In the genomic region with DNA sequence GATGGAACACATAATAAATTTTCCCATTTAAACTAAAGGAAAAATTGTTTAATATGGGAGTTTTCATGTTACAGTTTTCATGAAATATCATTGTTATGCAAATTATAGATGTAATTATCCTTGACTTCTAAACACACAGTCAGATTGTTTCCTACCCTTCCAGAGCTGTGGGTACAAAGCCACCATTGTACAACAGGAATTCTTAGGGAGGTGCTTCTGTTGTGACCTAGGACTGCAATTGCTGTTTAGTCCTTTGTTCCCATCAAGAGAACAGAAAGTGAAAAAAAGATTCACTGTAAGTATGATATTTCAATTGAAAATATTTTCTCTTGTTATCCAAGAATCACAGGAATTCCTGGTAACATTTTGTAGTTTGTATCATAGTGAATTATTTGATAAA, we compare ENCODE assay signal across 27 cellular contexts.
"Had no signal": no experiment of that assay in that cellular context is flagged by ENCODE, and none has a peak within 500 bp of the region (broad histone marks: within the 10 kb centered on the region; RNA-seq: fewer than 3 reads in every experiment).

No MANE protein-coding gene starts in this region.

- H3K4me3 ChIP-seq: coronary artery, dorsolateral prefrontal cortex, esophagus muscularis mucosa, gastroesophageal sphincter had no signal

- H3K27ac ChIP-seq: brain microvascular endothelial cell, coronary artery, dorsolateral prefrontal cortex, esophagus muscularis mucosa, foreskin keratinocyte, gastroesophageal sphincter, WERI-Rb-1 had no signal

- H3K27me3 ChIP-seq: brain microvascular endothelial cell, dorsolateral prefrontal cortex, esophagus muscularis mucosa, foreskin keratinocyte, gastroesophageal sphincter had no signal

- DNase-seq: activated B cell treated with CpG ODN at 0.5 μM for 24 hours; activated CD4-positive, alpha-beta T cell treated with anti-CD3 and anti-CD28 coated beads for 48 hours; activated CD4-positive, alpha-beta T cell treated with anti-CD3 and anti-CD28 coated beads, Interleukin-2, amount 50 U/mL, for 1 hour; activated CD4-positive, alpha-beta T cell treated with anti-CD3 and anti-CD28 coated beads, Interleukin-2, amount 50 U/mL, for 48 hours; activated CD8-positive, alpha-beta memory T cell treated with anti-CD3 and anti-CD28 coated beads for 24 hours; activated CD8-positive, alpha-beta T cell treated with anti-CD3 and anti-CD28 coated beads for 36 hours; activated effector memory CD4-positive, alpha-beta T cell treated with Interleukin-2 at 50 U/mL for 16 hours; activated gamma-delta T cell treated with Interleukin-2 at 50 U/mL for 16 hours; activated naive CD4-positive, alpha-beta T cell treated with anti-CD3 and anti-CD28 coated beads, Interleukin-2, amount 50 U/mL, for 16 hours; activated naive CD4-positive, alpha-beta T cell treated with Interleukin-2 at 50 U/mL for 16 hours; activated T-cell treated with anti-CD3 and anti-CD28 coated beads, Interleukin-2, amount 50 U/mL, for 4 hours; amniotic stem cell; anterior cingulate cortex; brain microvascular endothelial cell; dorsolateral prefrontal cortex; effector memory CD8-positive, alpha-beta T cell; erythroblast; foreskin keratinocyte; head of caudate nucleus; T-helper 17 cell; T1000; WERI-Rb-1 had no signal

- H3K4me1 ChIP-seq: esophagus muscularis mucosa, foreskin keratinocyte, gastroesophageal sphincter had no signal

- ATAC-seq: activated CD4-positive, CD25-positive, alpha-beta regulatory T cell treated with anti-CD3 and anti-CD28 coated beads, Interleukin-2, amount 50 U/mL, for 24 hours; activated CD8-positive, alpha-beta T cell treated with anti-CD3 and anti-CD28 coated beads for 36 hours; activated T-cell treated with anti-CD3 and anti-CD28 coated beads, Interleukin-2, amount 50 U/mL, for 4 hours; activated T-helper 17 cell treated with anti-CD3 and anti-CD28 coated beads, Interleukin-2, amount 50 U/mL, for 72 hours; effector memory CD8-positive, alpha-beta T cell; foreskin keratinocyte; gastroesophageal sphincter; T-helper 17 cell had no signal

- H3K36me3 ChIP-seq: brain microvascular endothelial cell, esophagus muscularis mucosa, gastroesophageal sphincter, WERI-Rb-1 had no signal

- H3K9me3 ChIP-seq: esophagus muscularis mucosa, gastroesophageal sphincter had no signal
